Comparison of ENCODE assay signal across 17 cellular contexts in genomic region chr2:62441824-62442223, GRCh38.
DNase-seq lines count a peak whose midpoint lies in the region; ATAC-seq and TF ChIP-seq lines count a peak whose summit lies in the region.
"Had no signal": no experiment of that assay in that cellular context is flagged by ENCODE, and none has a peak within 500 bp of the region (broad histone marks: within the 10 kb centered on the region; RNA-seq: fewer than 3 reads in every experiment).

No MANE protein-coding gene starts in this region.

- TF ChIP-seq CTCF in right atrium auricular region (IDR thresholded peaks at IDR 0.05) (no peak), heart right ventricle (IDR thresholded peaks at IDR 0.05) (no peak), epithelial cell of esophagus (IDR thresholded peaks at IDR 0.05; ENCODE audit: insufficient read depth, low read depth, low read length, missing control alignments) (no peak), foreskin keratinocyte (conservative IDR thresholded peaks at IDR 0.05) (no peak), HFFc6 (IDR thresholded peaks at IDR 0.05) (no peak)

- H3K4me3 ChIP-seq in right atrium auricular region (no peak overlapping the region), heart right ventricle (no peak overlapping the region), epithelial cell of esophagus (ENCODE audit: low read length) (no peak overlapping the region)
- H3K4me3 ChIP-seq: BLaER1 had no signal

- H3K9me3 Mint-ChIP-seq in HFFc6, result no peaks in the 10 kb centered on the region
- H3K9me3 Mint-ChIP-seq: CD4-positive, alpha-beta memory T cell had no signal

- no peak overlapping the region for H3K4me3 Mint-ChIP-seq in HFFc6
- H3K4me3 Mint-ChIP-seq: CD14-positive monocyte; CD4-positive, alpha-beta memory T cell had no signal

- no peaks in the 10 kb centered on the region for H3K4me1 ChIP-seq in right atrium auricular region
- no peaks in the 10 kb centered on the region for H3K4me1 ChIP-seq in heart right ventricle
- peaks cover 10% of the 10 kb centered on the region for H3K4me1 ChIP-seq in foreskin keratinocyte
- H3K4me1 ChIP-seq: BLaER1 had no signal

- DNase-seq in right atrium auricular region (ENCODE audit: low spot score), result peak; percentile 30
- no peak for DNase-seq in heart right ventricle
- DNase-seq in epithelial cell of esophagus (ENCODE audit: low read depth), result peak; percentile 52
- DNase-seq in foreskin keratinocyte, result peak; percentile 38 to 63
- DNase-seq in activated CD4-positive, CD25-positive, alpha-beta regulatory T cell treated with anti-CD3 and anti-CD28 coated beads, Interleukin-2, amount 50 U/mL, for 72 hours, result no peak
- no peak for DNase-seq in HFFc6
- DNase-seq: 8988T; Calu3; CD4-positive, alpha-beta memory T cell; DMS79 treated with DMSO at 0.1 percent for 48 hours; GF-D8; GOT3; H7 had no signal

- H3K4me1 Mint-ChIP-seq in HFFc6 (ENCODE audit: low read depth), result no peaks in the 10 kb centered on the region; the same call in 1 of the 2 replicates
- H3K4me1 Mint-ChIP-seq: CD4-positive, alpha-beta memory T cell had no signal

- H3K9me3 ChIP-seq in right atrium auricular region, result no peaks in the 10 kb centered on the region
- H3K9me3 ChIP-seq in heart right ventricle, result no peaks in the 10 kb centered on the region
- H3K9me3 ChIP-seq: BLaER1 had no signal

- ATAC-seq in heart right ventricle (no peak), foreskin keratinocyte (no peak), GM18502 (IDR thresholded peaks at IDR 0.05; ENCODE audit: poor library complexity, unreplicated experiment) (no peak)
- ATAC-seq: HCT116 had no signal

- no peak overlapping the region for H3K27ac Mint-ChIP-seq in HFFc6
- H3K27ac Mint-ChIP-seq: CD4-positive, alpha-beta memory T cell had no signal

- H3K36me3 ChIP-seq in right atrium auricular region, result no peaks in the 10 kb centered on the region
- H3K36me3 ChIP-seq in heart right ventricle, result no peaks in the 10 kb centered on the region
- H3K36me3 ChIP-seq: BLaER1 had no signal

- H3K36me3 Mint-ChIP-seq in HFFc6 (ENCODE audit: low read depth), result no peaks in the 10 kb centered on the region
- H3K36me3 Mint-ChIP-seq: CD14-positive monocyte; CD4-positive, alpha-beta memory T cell had no signal

- WGBS in heart right ventricle, 2 donors, result 82 to 84% methylated on average over 6 of the region's 6 CpGs

- H3K27me3 Mint-ChIP-seq in HFFc6 (ENCODE audit: insufficient read depth), result peaks cover 13% of the 10 kb centered on the region

- intact Hi-C loops in heart right ventricle (cut with DNase I), result no loop called here

- H3K27me3 ChIP-seq in right atrium auricular region (no peaks in the 10 kb centered on the region), heart right ventricle (no peaks in the 10 kb centered on the region), foreskin keratinocyte (no peaks in the 10 kb centered on the region)
- H3K27me3 ChIP-seq: BLaER1 had no signal

- no peak overlapping the region for H3K27ac ChIP-seq in right atrium auricular region
- H3K27ac ChIP-seq in heart right ventricle, result no peak overlapping the region
- H3K27ac ChIP-seq in foreskin keratinocyte, result peak overlapping the region; percentile 11
- H3K27ac ChIP-seq: BLaER1 had no signal

Comparison
In these comparisons a context has a peak if more than half of its experiments do, and no peak if none do; other contexts are left out.
1. DNase-seq: peak in right atrium auricular region (single experiment), epithelial cell of esophagus (single experiment) and foreskin keratinocyte (2 of 2); none in heart right ventricle (0 of 2), activated CD4-positive, CD25-positive, alpha-beta regulatory T cell treated with anti-CD3 and anti-CD28 coated beads, Interleukin-2, amount 50 U/mL, for 72 hours (single experiment) and HFFc6 (single experiment).